32 cellular contexts compared by ENCODE assay signal in genomic region chrX:22803353-22803752, GRCh38.
A peak's percentile ranks its signal among the peaks of the same experiment; 100 is the strongest.
DNase-seq lines count a peak whose midpoint lies in the region; ATAC-seq and TF ChIP-seq lines count a peak whose summit lies in the region.
"Had no signal": no experiment of that assay in that cellular context is flagged by ENCODE, and none has a peak within 500 bp of the region (broad histone marks: within the 10 kb centered on the region; RNA-seq: fewer than 3 reads in every experiment).

No MANE protein-coding gene starts in this region.

- no peak overlapping the region for H3K27ac Mint-ChIP-seq in memory B cell
- H3K27ac Mint-ChIP-seq: activated CD4-positive, alpha-beta T cell treated with anti-CD3 and anti-CD28 coated beads, Interleukin-2, amount 10 ng/mL, durations not matched to agents 7 days and 5 days; activated naive CD8-positive, alpha-beta T cell treated with anti-CD3 and anti-CD28 coated beads, Interleukin-2, amount 10 ng/mL, durations not matched to agents 7 days and 5 days; activated T-cell treated with anti-CD3 and anti-CD28 coated beads, Interleukin-2, amount 50 U/mL, for 24 hours; effector memory CD8-positive, alpha-beta T cell; nephron progenitor cell; type B pancreatic cell had no signal

- no peaks in the 10 kb centered on the region for H3K36me3 Mint-ChIP-seq in memory B cell
- H3K36me3 Mint-ChIP-seq: activated naive CD8-positive, alpha-beta T cell treated with anti-CD3 and anti-CD28 coated beads, Interleukin-2, amount 10 ng/mL, durations not matched to agents 7 days and 5 days; type B pancreatic cell had no signal

- no peak for TF ChIP-seq POLR2A in prostate gland (IDR thresholded peaks at IDR 0.05)

- no peaks in the 10 kb centered on the region for H3K4me1 ChIP-seq in prostate gland (replicated peaks)
- H3K4me1 ChIP-seq: ascending aorta, colonic mucosa, lower lobe of right lung, right atrium auricular region had no signal

- no peaks in the 10 kb centered on the region for H3K36me3 ChIP-seq in prostate gland
- H3K36me3 ChIP-seq: ascending aorta, cardiac muscle cell, colonic mucosa, lower lobe of right lung, ovary, right atrium auricular region had no signal

- no peaks in the 10 kb centered on the region for H3K9me3 Mint-ChIP-seq in memory B cell
- H3K9me3 Mint-ChIP-seq: activated CD4-positive, alpha-beta T cell treated with anti-CD3 and anti-CD28 coated beads, Interleukin-2, amount 10 ng/mL, durations not matched to agents 7 days and 5 days; activated naive CD8-positive, alpha-beta T cell treated with anti-CD3 and anti-CD28 coated beads, Interleukin-2, amount 10 ng/mL, durations not matched to agents 7 days and 5 days; activated T-cell treated with anti-CD3 and anti-CD28 coated beads, Interleukin-2, amount 50 U/mL, for 24 hours; effector memory CD8-positive, alpha-beta T cell; nephron progenitor cell had no signal

- TF ChIP-seq CTCF in prostate gland (IDR thresholded peaks at IDR 0.05) = no peak

- no peaks in the 10 kb centered on the region for H3K27me3 Mint-ChIP-seq in memory B cell
- H3K27me3 Mint-ChIP-seq: activated CD4-positive, alpha-beta T cell treated with anti-CD3 and anti-CD28 coated beads, Interleukin-2, amount 10 ng/mL, durations not matched to agents 7 days and 5 days; activated naive CD8-positive, alpha-beta T cell treated with anti-CD3 and anti-CD28 coated beads, Interleukin-2, amount 10 ng/mL, durations not matched to agents 7 days and 5 days; effector memory CD8-positive, alpha-beta T cell; type B pancreatic cell had no signal

- H3K4me1 Mint-ChIP-seq in memory B cell = peaks cover 3% of the 10 kb centered on the region
- H3K4me1 Mint-ChIP-seq: activated CD4-positive, alpha-beta T cell treated with anti-CD3 and anti-CD28 coated beads, Interleukin-2, amount 10 ng/mL, durations not matched to agents 7 days and 5 days; activated naive CD8-positive, alpha-beta T cell treated with anti-CD3 and anti-CD28 coated beads, Interleukin-2, amount 10 ng/mL, durations not matched to agents 7 days and 5 days; nephron progenitor cell had no signal

- peak; percentile 67 for ATAC-seq in GM18867 (IDR thresholded peaks at IDR 0.05; ENCODE audit: unreplicated experiment)
- peak; percentile 73 for ATAC-seq in GM21526 (IDR thresholded peaks at IDR 0.05; ENCODE audit: low FRiP score, unreplicated experiment)
- ATAC-seq in HG03354 (IDR thresholded peaks at IDR 0.05; ENCODE audit: poor library complexity, severe bottlenecking, unreplicated experiment) = peak; percentile 60
- ATAC-seq in memory B cell (ENCODE audit: low read depth) = peak; percentile 49
- ATAC-seq: effector memory CD8-positive, alpha-beta T cell; lower lobe of right lung had no signal

- H3K27ac ChIP-seq in prostate gland = no peak overlapping the region
- H3K27ac ChIP-seq: ascending aorta, cardiac muscle cell, colonic mucosa, lower lobe of right lung, ovary, right atrium auricular region, VCaP had no signal

- peak overlapping the region; percentile 49 for H3K4me3 Mint-ChIP-seq in memory B cell
- H3K4me3 Mint-ChIP-seq: activated CD4-positive, alpha-beta T cell treated with anti-CD3 and anti-CD28 coated beads, Interleukin-2, amount 10 ng/mL, durations not matched to agents 7 days and 5 days; activated naive CD8-positive, alpha-beta T cell treated with anti-CD3 and anti-CD28 coated beads, Interleukin-2, amount 10 ng/mL, durations not matched to agents 7 days and 5 days; activated T-cell treated with anti-CD3 and anti-CD28 coated beads, Interleukin-2, amount 50 U/mL, for 24 hours; effector memory CD8-positive, alpha-beta T cell; nephron progenitor cell; type B pancreatic cell had no signal

- 88% methylated on average over 1 of the region's 1 CpG for WGBS in prostate gland

- H3K9me3 ChIP-seq in prostate gland = no peaks in the 10 kb centered on the region
- H3K9me3 ChIP-seq: ascending aorta, colonic mucosa, lower lobe of right lung, ovary, right atrium auricular region had no signal

- no peaks in the 10 kb centered on the region for H3K27me3 ChIP-seq in prostate gland (replicated peaks; ENCODE audit: insufficient read depth)
- H3K27me3 ChIP-seq: ascending aorta, cardiac muscle cell, colonic mucosa, ovary, right atrium auricular region had no signal

- intact Hi-C loops in prostate gland (cut with DNase I) = no loop called here

- no peak overlapping the region for H3K4me3 ChIP-seq in prostate gland
- H3K4me3 ChIP-seq: ascending aorta, cardiac muscle cell, colonic mucosa, lower lobe of right lung, ovary, right atrium auricular region had no signal

- DNase-seq in memory B cell (ENCODE audit: low spot score in 2 of 2) = no peak
- DNase-seq in prostate gland (ENCODE audit: low spot score) = no peak
- no peak for DNase-seq in NCI-H524 (lab: John Stamatoyannopoulos, UW)
- no peak for DNase-seq in NCI-H1105 treated with DMSO at 0.1 percent for 48 hours (lab: John Stamatoyannopoulos, UW)
- DNase-seq in NCI-H345 treated with DMSO at 0.1 percent for 48 hours (lab: John Stamatoyannopoulos, UW; ENCODE audit: unreplicated experiment) = no peak
- DNase-seq: ACHN; activated CD4-positive, alpha-beta T cell treated with anti-CD3 and anti-CD28 coated beads, Interleukin-2, amount 10 ng/mL, durations not matched to agents 7 days and 5 days; activated gamma-delta T cell; activated naive CD8-positive, alpha-beta T cell treated with anti-CD3 and anti-CD28 coated beads, Interleukin-2, amount 10 ng/mL, durations not matched to agents 7 days and 5 days; activated T-cell treated with anti-CD3 and anti-CD28 coated beads, Interleukin-2, amount 50 U/mL, for 24 hours; colonic mucosa; DMS153; effector memory CD8-positive, alpha-beta T cell; kidney; lower lobe of right lung; NCI-H1048; NCI-H1694 treated with DMSO at 0.1 percent for 48 hours; NCI-H2171; NCI-H510A treated with DMSO at 0.1 percent for 48 hours; nephron progenitor cell; NK-92 treated with Interleukin-12 subunit alpha and Interleukin-12 subunit beta, amount 100 ng/mL, for 24 hours; ovary; SHP77; stimulated activated CD4-positive, alpha-beta T cell treated with anti-CD3 and anti-CD28 coated beads, Interleukin-2, amount 100 ng/mL, for 24 hours had no signal
